Comparison of ENCODE assay signal across 15 cellular contexts in the genomic region with DNA sequence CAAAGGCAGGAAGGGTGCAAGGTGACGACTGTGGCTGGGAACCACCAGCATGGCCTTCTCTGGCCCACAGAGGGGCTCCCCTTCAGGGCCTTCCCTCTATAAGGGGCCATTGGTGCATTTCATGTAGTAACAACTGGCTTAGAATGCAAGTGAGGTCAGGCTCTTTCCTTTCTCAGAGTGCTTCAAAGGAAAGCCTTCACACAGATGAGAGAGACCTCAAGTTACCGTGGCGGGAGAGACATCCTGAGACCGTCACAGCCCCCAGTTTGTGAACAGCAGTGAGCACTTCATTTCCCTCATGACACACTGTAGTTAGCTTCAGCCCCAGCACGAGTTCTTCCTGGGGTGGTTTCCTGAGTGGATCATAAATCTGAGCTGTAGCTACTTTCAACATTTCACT.
DNase-seq lines count a peak whose midpoint lies in the region; ATAC-seq lines count a peak whose summit lies in the region.
"Had no signal": no experiment of that assay in that cellular context is flagged by ENCODE, and none has a peak within 500 bp of the region (broad histone marks: within the 10 kb centered on the region; RNA-seq: fewer than 3 reads in every experiment).

No MANE protein-coding gene starts in this region.

- H3K27me3 ChIP-seq in BLaER1 (no peaks in the 10 kb centered on the region), adipocyte (replicated peaks; ENCODE audit: control insufficient read depth, insufficient read depth, low read length) (no peaks in the 10 kb centered on the region)
- H3K27me3 ChIP-seq: esophagus squamous epithelium, pancreas had no signal

- peak overlapping the region; percentile 25; the same call in 1 of the 2 replicates for H3K4me2 ChIP-seq in BLaER1

- peaks cover 8% of the 10 kb centered on the region; the same call in 1 of the 2 replicates for H4K20me1 ChIP-seq in BLaER1

- intact Hi-C loops in posterior cingulate gyrus (cut with DNase I), result loop anchor here (2.0 kb wide), 3 partner anchors 273 to 465 kb away; no protein-coding TSS in a partner anchor

- H3K27ac ChIP-seq in BLaER1 (peak overlapping the region; percentile 35; the same call in 1 of the 2 replicates), KOPT-K1 (ENCODE audit: low read depth, low read length, poor library complexity, severe bottlenecking) (peak overlapping the region; percentile 35)
- H3K27ac ChIP-seq: C4-2B, pancreas had no signal

- ATAC-seq in HG02870 (IDR thresholded peaks at IDR 0.05; ENCODE audit: unreplicated experiment) (no peak), GM21737 (IDR thresholded peaks at IDR 0.05; ENCODE audit: unreplicated experiment) (no peak)
- ATAC-seq: pancreas had no signal

- no peaks in the 10 kb centered on the region for H3K9me3 ChIP-seq in BLaER1
- H3K9me3 ChIP-seq in KOPT-K1 (ENCODE audit: insufficient read depth, low read length, poor library complexity, severe bottlenecking), result no peaks in the 10 kb centered on the region
- no peaks in the 10 kb centered on the region for H3K9me3 ChIP-seq in adipocyte (ENCODE audit: control insufficient read depth, low read length)
- H3K9me3 ChIP-seq: esophagus squamous epithelium, pancreas had no signal

- H3K9ac ChIP-seq in BLaER1, result no peak overlapping the region
- peak overlapping the region; percentile 9 for H3K9ac ChIP-seq in adipocyte (ENCODE audit: low read length)

- DNase-seq in adipocyte (ENCODE audit: low read depth) (no peak), myocyte (ENCODE audit: low read depth) (peak; percentile 33), posterior cingulate gyrus (no peak), OCI-M1 (lab: John Stamatoyannopoulos, UW) (no peak)
- DNase-seq: cerebellar nuclear complex, esophagus squamous epithelium, mammary epithelial cell, NCI-H1092 treated with DMSO at 0.1 percent for 48 hours, NCI-H510A treated with DMSO at 0.1 percent for 48 hours, pancreas had no signal

- H3K4me3 ChIP-seq in BLaER1 (no peak overlapping the region), adipocyte (ENCODE audit: low read length) (no peak overlapping the region)
- H3K4me3 ChIP-seq: esophagus squamous epithelium, pancreas had no signal

- H3K4me1 ChIP-seq in BLaER1, result peaks cover 18% of the 10 kb centered on the region
- H3K4me1 ChIP-seq in adipocyte (ENCODE audit: control insufficient read depth, insufficient read depth, low read length), result peaks cover 16% of the 10 kb centered on the region
- H3K4me1 ChIP-seq: pancreas had no signal

- H3K36me3 ChIP-seq in BLaER1, result peaks cover 72% of the 10 kb centered on the region
- H3K36me3 ChIP-seq in KOPT-K1 (ENCODE audit: insufficient read depth, low read length), result peaks cover 60% of the 10 kb centered on the region
- H3K36me3 ChIP-seq in adipocyte (ENCODE audit: control insufficient read depth, insufficient read depth, low read length, severe bottlenecking), result peaks cover 7% of the 10 kb centered on the region
- H3K36me3 ChIP-seq: pancreas had no signal
